In the genomic region with DNA sequence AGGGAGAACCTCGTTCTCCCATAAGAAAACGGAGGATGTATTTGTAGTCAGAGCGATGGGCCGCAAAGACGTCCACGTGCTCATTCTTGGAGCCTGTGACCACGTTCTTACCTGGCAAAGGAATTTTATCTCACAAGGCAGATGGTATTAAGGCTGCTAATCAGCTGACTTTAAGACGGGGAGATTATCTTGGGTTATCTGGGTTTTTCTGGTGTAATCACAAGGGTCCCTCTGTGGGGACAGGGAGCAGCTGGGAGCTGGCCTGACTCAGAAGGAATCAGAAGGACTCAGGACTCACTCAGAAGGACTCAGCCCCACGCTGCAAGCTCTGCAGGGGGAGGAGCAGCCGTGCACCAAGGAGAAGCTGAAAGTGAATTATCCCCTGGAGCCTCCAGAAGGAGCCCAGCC, we compare ENCODE assay signal across 1 cellular context.
TF ChIP-seq lines count a peak whose summit lies in the region.

No MANE protein-coding gene starts in this region.

TF ChIP-seq in GM23338, 12 proteins besides CTCF, POLR2A, EP300 and RAD21 (continued from another document):
- TF ChIP-seq, protein P1, sequence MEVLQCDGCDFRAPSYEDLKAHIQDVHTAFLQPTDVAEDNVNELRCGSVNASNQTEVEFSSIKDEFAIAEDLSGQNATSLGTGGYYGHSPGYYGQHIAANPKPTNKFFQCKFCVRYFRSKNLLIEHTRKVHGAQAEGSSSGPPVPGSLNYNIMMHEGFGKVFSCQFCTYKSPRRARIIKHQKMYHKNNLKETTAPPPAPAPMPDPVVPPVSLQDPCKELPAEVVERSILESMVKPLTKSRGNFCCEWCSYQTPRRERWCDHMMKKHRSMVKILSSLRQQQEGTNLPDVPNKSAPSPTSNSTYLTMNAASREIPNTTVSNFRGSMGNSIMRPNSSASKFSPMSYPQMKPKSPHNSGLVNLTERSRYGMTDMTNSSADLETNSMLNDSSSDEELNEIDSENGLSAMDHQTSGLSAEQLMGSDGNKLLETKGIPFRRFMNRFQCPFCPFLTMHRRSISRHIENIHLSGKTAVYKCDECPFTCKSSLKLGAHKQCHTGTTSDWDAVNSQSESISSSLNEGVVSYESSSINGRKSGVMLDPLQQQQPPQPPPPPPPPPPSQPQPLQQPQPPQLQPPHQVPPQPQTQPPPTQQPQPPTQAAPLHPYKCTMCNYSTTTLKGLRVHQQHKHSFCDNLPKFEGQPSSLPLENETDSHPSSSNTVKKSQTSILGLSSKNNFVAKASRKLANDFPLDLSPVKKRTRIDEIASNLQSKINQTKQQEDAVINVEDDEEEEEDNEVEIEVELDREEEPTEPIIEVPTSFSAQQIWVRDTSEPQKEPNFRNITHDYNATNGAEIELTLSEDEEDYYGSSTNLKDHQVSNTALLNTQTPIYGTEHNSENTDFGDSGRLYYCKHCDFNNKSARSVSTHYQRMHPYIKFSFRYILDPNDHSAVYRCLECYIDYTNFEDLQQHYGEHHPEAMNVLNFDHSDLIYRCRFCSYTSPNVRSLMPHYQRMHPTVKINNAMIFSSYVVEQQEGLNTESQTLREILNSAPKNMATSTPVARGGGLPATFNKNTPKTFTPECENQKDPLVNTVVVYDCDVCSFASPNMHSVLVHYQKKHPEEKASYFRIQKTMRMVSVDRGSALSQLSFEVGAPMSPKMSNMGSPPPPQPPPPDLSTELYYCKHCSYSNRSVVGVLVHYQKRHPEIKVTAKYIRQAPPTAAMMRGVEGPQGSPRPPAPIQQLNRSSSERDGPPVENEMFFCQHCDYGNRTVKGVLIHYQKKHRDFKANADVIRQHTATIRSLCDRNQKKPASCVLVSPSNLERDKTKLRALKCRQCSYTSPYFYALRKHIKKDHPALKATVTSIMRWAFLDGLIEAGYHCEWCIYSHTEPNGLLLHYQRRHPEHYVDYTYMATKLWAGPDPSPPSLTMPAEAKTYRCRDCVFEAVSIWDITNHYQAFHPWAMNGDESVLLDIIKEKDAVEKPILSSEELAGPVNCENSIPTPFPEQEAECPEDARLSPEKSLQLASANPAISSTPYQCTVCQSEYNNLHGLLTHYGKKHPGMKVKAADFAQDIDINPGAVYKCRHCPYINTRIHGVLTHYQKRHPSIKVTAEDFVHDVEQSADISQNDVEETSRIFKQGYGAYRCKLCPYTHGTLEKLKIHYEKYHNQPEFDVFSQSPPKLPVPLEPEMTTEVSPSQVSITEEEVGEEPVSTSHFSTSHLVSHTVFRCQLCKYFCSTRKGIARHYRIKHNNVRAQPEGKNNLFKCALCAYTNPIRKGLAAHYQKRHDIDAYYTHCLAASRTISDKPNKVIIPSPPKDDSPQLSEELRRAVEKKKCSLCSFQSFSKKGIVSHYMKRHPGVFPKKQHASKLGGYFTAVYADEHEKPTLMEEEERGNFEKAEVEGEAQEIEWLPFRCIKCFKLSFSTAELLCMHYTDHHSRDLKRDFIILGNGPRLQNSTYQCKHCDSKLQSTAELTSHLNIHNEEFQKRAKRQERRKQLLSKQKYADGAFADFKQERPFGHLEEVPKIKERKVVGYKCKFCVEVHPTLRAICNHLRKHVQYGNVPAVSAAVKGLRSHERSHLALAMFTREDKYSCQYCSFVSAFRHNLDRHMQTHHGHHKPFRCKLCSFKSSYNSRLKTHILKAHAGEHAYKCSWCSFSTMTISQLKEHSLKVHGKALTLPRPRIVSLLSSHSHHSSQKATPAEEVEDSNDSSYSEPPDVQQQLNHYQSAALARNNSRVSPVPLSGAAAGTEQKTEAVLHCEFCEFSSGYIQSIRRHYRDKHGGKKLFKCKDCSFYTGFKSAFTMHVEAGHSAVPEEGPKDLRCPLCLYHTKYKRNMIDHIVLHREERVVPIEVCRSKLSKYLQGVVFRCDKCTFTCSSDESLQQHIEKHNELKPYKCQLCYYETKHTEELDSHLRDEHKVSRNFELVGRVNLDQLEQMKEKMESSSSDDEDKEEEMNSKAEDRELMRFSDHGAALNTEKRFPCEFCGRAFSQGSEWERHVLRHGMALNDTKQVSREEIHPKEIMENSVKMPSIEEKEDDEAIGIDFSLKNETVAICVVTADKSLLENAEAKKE (CRISPR knock-in tag; IDR thresholded peaks at IDR 0.05) = no peak
- TF ChIP-seq NANOG (IDR thresholded peaks at IDR 0.05; ENCODE audit: borderline replicate concordance) (no peak), EZH2phosphoT487 (IDR thresholded peaks at IDR 0.05; ENCODE audit: unreplicated experiment) (no peak), ZNF114 (CRISPR knock-in tag; IDR thresholded peaks at IDR 0.05) (no peak), CREB1 (CRISPR knock-in tag; IDR thresholded peaks at IDR 0.05; ENCODE audit: low read depth) (no peak), EZH2 (IDR thresholded peaks at IDR 0.05; ENCODE audit: low read depth, unreplicated experiment) (no peak), POLR2AphosphoS5 (IDR thresholded peaks at IDR 0.05; ENCODE audit: low read depth) (no peak), STAT1 (IDR thresholded peaks at IDR 0.05; ENCODE audit: unreplicated experiment) (no peak)
- TF ChIP-seq, protein P2, sequence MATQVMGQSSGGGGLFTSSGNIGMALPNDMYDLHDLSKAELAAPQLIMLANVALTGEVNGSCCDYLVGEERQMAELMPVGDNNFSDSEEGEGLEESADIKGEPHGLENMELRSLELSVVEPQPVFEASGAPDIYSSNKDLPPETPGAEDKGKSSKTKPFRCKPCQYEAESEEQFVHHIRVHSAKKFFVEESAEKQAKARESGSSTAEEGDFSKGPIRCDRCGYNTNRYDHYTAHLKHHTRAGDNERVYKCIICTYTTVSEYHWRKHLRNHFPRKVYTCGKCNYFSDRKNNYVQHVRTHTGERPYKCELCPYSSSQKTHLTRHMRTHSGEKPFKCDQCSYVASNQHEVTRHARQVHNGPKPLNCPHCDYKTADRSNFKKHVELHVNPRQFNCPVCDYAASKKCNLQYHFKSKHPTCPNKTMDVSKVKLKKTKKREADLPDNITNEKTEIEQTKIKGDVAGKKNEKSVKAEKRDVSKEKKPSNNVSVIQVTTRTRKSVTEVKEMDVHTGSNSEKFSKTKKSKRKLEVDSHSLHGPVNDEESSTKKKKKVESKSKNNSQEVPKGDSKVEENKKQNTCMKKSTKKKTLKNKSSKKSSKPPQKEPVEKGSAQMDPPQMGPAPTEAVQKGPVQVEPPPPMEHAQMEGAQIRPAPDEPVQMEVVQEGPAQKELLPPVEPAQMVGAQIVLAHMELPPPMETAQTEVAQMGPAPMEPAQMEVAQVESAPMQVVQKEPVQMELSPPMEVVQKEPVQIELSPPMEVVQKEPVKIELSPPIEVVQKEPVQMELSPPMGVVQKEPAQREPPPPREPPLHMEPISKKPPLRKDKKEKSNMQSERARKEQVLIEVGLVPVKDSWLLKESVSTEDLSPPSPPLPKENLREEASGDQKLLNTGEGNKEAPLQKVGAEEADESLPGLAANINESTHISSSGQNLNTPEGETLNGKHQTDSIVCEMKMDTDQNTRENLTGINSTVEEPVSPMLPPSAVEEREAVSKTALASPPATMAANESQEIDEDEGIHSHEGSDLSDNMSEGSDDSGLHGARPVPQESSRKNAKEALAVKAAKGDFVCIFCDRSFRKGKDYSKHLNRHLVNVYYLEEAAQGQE (IDR thresholded peaks at IDR 0.05; ENCODE audit: unreplicated experiment) = no peak
